ENCODE assay signal across 22 cellular contexts in the genomic region with DNA sequence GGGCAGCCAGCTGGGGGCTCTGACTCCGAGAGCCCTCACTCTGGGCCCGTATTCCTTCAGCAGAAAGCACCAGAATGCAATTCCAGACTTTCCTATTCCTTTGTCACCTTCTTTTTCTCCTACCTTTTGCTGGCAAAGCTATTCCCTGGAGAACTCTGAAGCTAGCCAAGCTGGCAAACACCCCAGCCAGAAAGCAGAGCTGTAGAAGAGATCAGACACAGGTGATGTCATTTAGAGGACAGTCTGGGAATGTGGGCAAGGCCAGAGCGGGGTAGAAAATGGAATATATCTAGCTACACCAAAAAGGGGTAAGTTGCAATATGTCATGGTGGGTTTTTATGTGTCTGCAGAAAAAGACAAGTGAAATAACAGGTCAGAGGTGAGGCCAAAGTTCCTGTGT.
"Had no signal": no experiment of that assay in that cellular context is flagged by ENCODE, and none has a peak within 500 bp of the region (broad histone marks: within the 10 kb centered on the region; RNA-seq: fewer than 3 reads in every experiment).

No MANE protein-coding gene starts in this region.

- ATAC-seq: left lobe of liver; natural killer cell treated with Interleukin-12 subunit alpha and Interleukin-12 subunit beta and Interleukin-15 and Interleukin-18, amount 100 ng/mL, for 72 hours; pancreas; right lobe of liver; stimulated activated memory B cell treated with anti-CD40 and anti-IgM and Interleukin-4, amounts not matched to agents 10 μg/mL and 1 μg/mL and 100 μg/mL, for 72 hours had no signal

- H3K27me3 ChIP-seq: colonic mucosa, right lobe of liver, tibial nerve had no signal

- H3K4me3 ChIP-seq: colonic mucosa, lung, neural progenitor cell, pancreas, right lobe of liver, tibial nerve had no signal

- H3K27ac ChIP-seq: colonic mucosa, neural progenitor cell, pancreas, right lobe of liver, tibial nerve had no signal

- DNase-seq: colonic mucosa; dermis blood vessel endothelial cell; effector CD4-positive, alpha-beta T cell; endodermal cell; foreskin melanocyte; head of caudate nucleus; hypothalamus; kidney glomerular epithelial cell; mesenchymal stem cell; midbrain; nucleus accumbens; pancreas; right lobe of liver; stimulated activated CD4-positive, alpha-beta T cell treated with anti-CD3 and anti-CD28 coated beads, Interleukin-15, amount 100 ng/mL, for 24 hours; stimulated activated CD4-positive, alpha-beta T cell treated with anti-CD3 and anti-CD28 coated beads, Interleukin-1b, Interleukin-23, amount 100 ng/mL, for 48 hours; stimulated activated CD4-positive, alpha-beta T cell treated with anti-CD3 and anti-CD28 coated beads, Interleukin-4, amount 100 ng/mL, for 24 hours had no signal

- H3K4me1 ChIP-seq: colonic mucosa, pancreas, right lobe of liver, tibial nerve had no signal

- H3K9me3 ChIP-seq: colonic mucosa, pancreas, right lobe of liver, tibial nerve had no signal
